In genomic region chr1:57363165-57363564, GRCh38 we compare ENCODE assay signal across 18 cellular contexts.
"Had no signal": no experiment of that assay in that cellular context is flagged by ENCODE, and none has a peak within 500 bp of the region (broad histone marks: within the 10 kb centered on the region; RNA-seq: fewer than 3 reads in every experiment).

No MANE protein-coding gene starts in this region.

- DNase-seq: KBM-7, MV-4-11, NCI-H1048, NCI-H1105, NCI-H1417, NCI-H1436 treated with DMSO at 0.1 percent for 48 hours, NCI-H1694, NCI-H187 treated with DMSO at 0.1 percent for 48 hours, NCI-H2029 treated with DMSO at 0.1 percent for 48 hours, NCI-H2171 treated with DMSO at 0.1 percent for 48 hours, NCI-H345, NCI-H446 treated with DMSO at 0.1 percent for 48 hours, NCI-H510A treated with DMSO at 0.1 percent for 48 hours, NCI-H526, RPMI8226, SHP77 treated with DMSO at 0.1 percent for 48 hours, SJCRH30 had no signal

- H3K4me3 ChIP-seq: SJCRH30 had no signal

- ATAC-seq: SK-N-SH treated with all-trans-retinoic acid at 6 μM for 48 hours had no signal

- H3K27ac ChIP-seq: SJCRH30 had no signal

- H3K36me3 ChIP-seq: SJCRH30 had no signal

- H3K4me1 ChIP-seq: SJCRH30 had no signal
